ENCODE assay signal across 8 cellular contexts in genomic region chr3:125374501-125374995, GRCh38. TPM values are rescaled to one million over a fixed set of nuclear protein-coding genes. Genes with fewer than 3 reads are reported as not detected.
DNase-seq lines count a peak whose midpoint lies in the region; ATAC-seq and TF ChIP-seq lines count a peak whose summit lies in the region.

No MANE protein-coding gene starts in this region.

- H3K4me2 ChIP-seq in IMR-90 (ENCODE audit: low read depth, low read length), result peak overlapping the region; percentile 73

- no peaks in the 10 kb centered on the region for H3K27me3 ChIP-seq in IMR-90 (ENCODE audit: control insufficient read depth, insufficient read depth, low read length)
- H3K27me3 ChIP-seq in colonic mucosa, result no peaks in the 10 kb centered on the region

- no peak for TF ChIP-seq POLR2A in IMR-90 (IDR thresholded peaks at IDR 0.05; ENCODE audit: low read depth, low read length)

- CTCF ChIA-PET in IMR-90 (lab: Yijun Ruan, JAX), result no interaction called here

- no peaks in the 10 kb centered on the region for H3K9me3 ChIP-seq in IMR-90 (ENCODE audit: control insufficient read depth, insufficient read depth, low read length)
- no peaks in the 10 kb centered on the region for H3K9me3 ChIP-seq in colonic mucosa

- peak overlapping the region; percentile 98 for H2AFZ ChIP-seq in IMR-90 (replicated peaks; ENCODE audit: low read length, poor library complexity)

- H3K9me1 ChIP-seq in IMR-90 (ENCODE audit: insufficient read depth, low read length), result peaks cover 7% of the 10 kb centered on the region

- dilution Hi-C loops in IMR-90 (cut with HindIII; ENCODE audit: low sequenced_read_pairs, unreplicated experiment), result no loop called here

- H3K56ac ChIP-seq in IMR-90 (ENCODE audit: extremely low read depth, insufficient read depth, low read length), result peak overlapping the region; percentile 52; the same call in 1 of the 2 replicates

- peak overlapping the region; percentile 20 for H2AK5ac ChIP-seq in IMR-90 (ENCODE audit: low read depth, low read length)

- H3K79me1 ChIP-seq in IMR-90 (ENCODE audit: low read depth in 1 of 2, low read length in 2 of 2), result peaks cover 0 to 38% of the 10 kb centered on the region in 2 experiments; a peak in 2 of 4 replicates

- peak overlapping the region; percentile 81 for H3K4ac ChIP-seq in IMR-90 (ENCODE audit: low read depth, low read length)

- no TSS peak for BruUV-seq in IMR-90 (replicated peaks; lab: Mats Ljungman, UMichigan)

- H4K8ac ChIP-seq in IMR-90 (ENCODE audit: low read depth in 2 of 2, low read length in 2 of 2), result peak overlapping the region; percentile 18 to 74; a peak in 2 of 4 replicates

- H2BK5ac ChIP-seq in IMR-90 (ENCODE audit: low read depth, low read length, poor library complexity, severe bottlenecking), result peak overlapping the region; percentile 83

- intact Hi-C loops in IMR-90 (cut with micrococcal nuclease) (loop anchor here (2.0 kb wide), 2 partner anchors 62 to 320 kb away; partner anchors contain the start of gene HEG1), colonic mucosa (cut with DNase I) (no loop called here), left colon (cut with DNase I, micrococcal nuclease) (no loop called here)

- no peak overlapping the region for H2BK15ac ChIP-seq in IMR-90 (ENCODE audit: low read depth, low read length)

- peak overlapping the region; percentile 98 for H3K4me3 ChIP-seq in IMR-90 (ENCODE audit: insufficient read depth, low read depth, low read length)
- peak overlapping the region; percentile 57 for H3K4me3 ChIP-seq in colonic mucosa

- peak overlapping the region; percentile 66 for H3K14ac ChIP-seq in IMR-90 (replicated peaks; ENCODE audit: low read depth, low read length)

- peak overlapping the region; percentile 78 for H3K9ac ChIP-seq in IMR-90 (ENCODE audit: low read depth, low read length)
- H3K9ac ChIP-seq in colonic mucosa (ENCODE audit: low read depth in 2 of 2, low read length in 2 of 2), result peak overlapping the region; percentile 82 to 94

- H3K36me3 ChIP-seq in IMR-90 (ENCODE audit: control insufficient read depth, insufficient read depth, low read length), result no peaks in the 10 kb centered on the region
- no peaks in the 10 kb centered on the region for H3K36me3 ChIP-seq in colonic mucosa

- TF ChIP-seq CTCF in IMR-90 (conservative IDR thresholded peaks at IDR 0.05; ENCODE audit: low read depth, low read length) (no peak; the same call in 1 of the 2 replicates), colonic mucosa (IDR thresholded peaks at IDR 0.05) (no peak)

- H3K18ac ChIP-seq in IMR-90 (ENCODE audit: low read depth, low read length), result peak overlapping the region; percentile 31

- H3K4me1 ChIP-seq in IMR-90 (ENCODE audit: control insufficient read depth, insufficient read depth, low read length) (peaks cover 5% of the 10 kb centered on the region), colonic mucosa (no peaks in the 10 kb centered on the region)

- TF ChIP-seq RAD21 in IMR-90 (IDR thresholded peaks at IDR 0.05; ENCODE audit: low read length), result peak; percentile 28

- in situ Hi-C loops in IMR-90 (cut with MboI; ENCODE audit: low sequenced_read_pairs), result no loop called here

- H4K5ac ChIP-seq in IMR-90 (ENCODE audit: low read depth, low read length), result peak overlapping the region; percentile 43

- H3K27ac ChIP-seq in IMR-90 (ENCODE audit: insufficient read depth, low read length) (peak overlapping the region; percentile 94), colonic mucosa (peak overlapping the region; percentile 69)

- H3K23ac ChIP-seq in IMR-90 (ENCODE audit: low read depth, low read length), result peak overlapping the region; percentile 95

- H4K91ac ChIP-seq in IMR-90 (ENCODE audit: insufficient read depth, low read depth, low read length), result peak overlapping the region; percentile 74

- H4K20me1 ChIP-seq in IMR-90 (ENCODE audit: insufficient read depth, low read length), result peaks cover 18% of the 10 kb centered on the region; the same call in 1 of the 2 replicates

- POLR2A ChIA-PET in IMR-90 (lab: Charles Lee; ENCODE audit: unreplicated experiment), result no interaction called here

- 0% methylated on average over 10 of the region's 26 CpGs; no CpG with 5 or more reads in 1 of the 2 experiments for WGBS in IMR-90 (ENCODE audit: extremely low coverage in 2 of 2, insufficient read length in 1 of 2), 2 experiments

- ATAC-seq in GM19455 (IDR thresholded peaks at IDR 0.05; ENCODE audit: unreplicated experiment), result peak; percentile 26
- peak; percentile 44 for ATAC-seq in IMR-90 (ENCODE audit: low read depth)
- ATAC-seq in left colon, result peak; percentile 55

- H2BK120ac ChIP-seq in IMR-90 (ENCODE audit: low read depth, low read length), result peak overlapping the region; percentile 43; the same call in 1 of the 2 replicates

- H2AK9ac ChIP-seq in IMR-90 (replicated peaks; ENCODE audit: low read depth, low read length, poor library complexity), result peak overlapping the region; percentile 87

- DNase-seq in CD1c-positive myeloid dendritic cell (ENCODE audit: extremely low spot score) (peak; percentile 21), IMR-90 (peak; percentile 38), UCSD-AML1 (lab: John Stamatoyannopoulos, UW; ENCODE audit: unreplicated experiment) (peak; percentile 53), colonic mucosa (peak; percentile 51), left colon (peak; percentile 30 to 56), foreskin melanocyte (no peak)
- peak; percentile 41 for DNase-seq in stimulated activated CD4-positive, alpha-beta T cell treated with anti-CD3 and anti-CD28 coated beads, Interleukin-2, amount 100 ng/mL, for 4 hours (ENCODE audit: low read depth)

- H2BK20ac ChIP-seq in IMR-90 (ENCODE audit: low read depth, low read length), result no peak overlapping the region

TF ChIP-seq in IMR-90, 13 proteins besides CTCF, POLR2A, EP300 and RAD21:
- TF ChIP-seq MAFK (IDR thresholded peaks at IDR 0.05; ENCODE audit: low read depth, low read length), result no peak
- TF ChIP-seq RFX5 (IDR thresholded peaks at IDR 0.05; ENCODE audit: low read depth, low read length), result no peak
- TF ChIP-seq USF2 (IDR thresholded peaks at IDR 0.05; ENCODE audit: low read depth, low read length), result no peak
- TF ChIP-seq MAZ (IDR thresholded peaks at IDR 0.05; ENCODE audit: borderline replicate concordance, low read depth, low read length), result peak; percentile 26; the same call in 1 of the 2 replicates
- 0 out of 2 replicates have a peak, but pooled peaks have one; percentile 9 for TF ChIP-seq MXI1 (IDR thresholded peaks at IDR 0.05; ENCODE audit: borderline replicate concordance, low read depth, low read length)
- no peak for TF ChIP-seq CEBPB (IDR thresholded peaks at IDR 0.05; ENCODE audit: low read depth, low read length)
- TF ChIP-seq RCOR1 (IDR thresholded peaks at IDR 0.05; ENCODE audit: insufficient replicate concordance, low read length), result no peak

RNA-seq across cellular contexts. Expression of gene ZNF148, which starts 0.6 kb away (rescaled TPM):
- total RNA-seq in IMR-90 (2012; rRNA removed) (57.8 and 65.2 TPM in 2 replicates), colonic mucosa (10 to 100 TPM; 35.4 to 50.1 TPM), left colon (10 to 100 TPM; 44.3 to 48.6 TPM)
- 8.8 and 9.4 TPM in 2 replicates for polyA plus RNA-seq in IMR-90 (2012; rRNA removed)
- 2.6 and 2.7 TPM in 2 replicates for polyA plus RNA-seq in IMR-90 (2012; cell fraction: cytosol; rRNA removed)
- polyA plus RNA-seq in IMR-90 (2012; cell fraction: nucleus; rRNA removed; ENCODE audit: low replicate concordance), result 2.5 and 15.9 TPM in 2 replicates
